Comparison of ENCODE assay signal across 27 cellular contexts in the genomic region with DNA sequence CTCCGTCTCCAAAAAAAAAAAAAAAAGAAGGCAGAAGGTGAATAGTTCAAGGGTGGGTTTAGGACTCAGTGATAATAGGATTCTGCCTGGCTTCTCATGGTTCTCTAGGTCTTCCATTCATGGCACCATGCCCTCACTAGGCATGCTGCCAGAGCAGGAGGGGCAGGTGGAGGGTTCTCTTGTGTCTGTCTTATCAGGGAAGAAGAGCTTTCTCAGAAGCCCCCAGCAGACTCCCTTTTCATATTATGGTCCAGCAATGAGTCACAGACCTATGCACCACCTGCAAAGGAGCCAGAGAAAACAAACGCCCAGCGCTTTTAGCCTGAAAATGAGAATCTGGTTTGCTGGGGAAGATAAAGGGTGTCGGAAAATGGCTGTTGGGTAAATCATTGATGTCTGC. TPM values are rescaled to one million over a fixed set of nuclear protein-coding genes. Genes with fewer than 3 reads are reported as not detected.
A peak's percentile ranks its signal among the peaks of the same experiment; 100 is the strongest.
DNase-seq lines count a peak whose midpoint lies in the region; ATAC-seq and TF ChIP-seq lines count a peak whose summit lies in the region.
"Had no signal": no experiment of that assay in that cellular context is flagged by ENCODE, and none has a peak within 500 bp of the region (broad histone marks: within the 10 kb centered on the region; RNA-seq: fewer than 3 reads in every experiment).

No MANE protein-coding gene starts in this region.

- ATAC-seq in activated naive CD8-positive, alpha-beta T cell treated with anti-CD3 and anti-CD28 coated beads, Interleukin-2, amount 10 ng/mL, durations not matched to agents 7 days and 5 days (ENCODE audit: low read depth): no peak
- ATAC-seq: activated naive CD8-positive, alpha-beta T cell treated with anti-CD3 and anti-CD28 coated beads, Interleukin-2, amount 50 U/mL, for 24 hours; GM12878; K562; PC-3; sciatic nerve had no signal

- H3K27me3 Mint-ChIP-seq in activated naive CD8-positive, alpha-beta T cell treated with anti-CD3 and anti-CD28 coated beads, Interleukin-2, amount 10 ng/mL, durations not matched to agents 7 days and 5 days: peaks cover 3% of the 10 kb centered on the region
- peaks cover 24% of the 10 kb centered on the region for H3K27me3 Mint-ChIP-seq in activated naive CD8-positive, alpha-beta T cell treated with anti-CD3 and anti-CD28 coated beads for 36 hours
- H3K27me3 Mint-ChIP-seq in activated T-helper 1 cell treated with anti-CD3 and anti-CD28 coated beads, Interleukin-12 subunit alpha, Interleukin-12 subunit beta, Interleukin-2, Interleukin-4 antibody, amounts not matched to agents 30 ng/mL and 10 ng/mL and 1 ng/mL, durations not matched to agents 14 hours and 24 hours and 36 hours (ENCODE audit: insufficient read depth): peaks cover 20% of the 10 kb centered on the region

- no peak overlapping the region for H3K27ac ChIP-seq in MM.1S (ENCODE audit: low read length)
- H3K27ac ChIP-seq: neural progenitor cell, thyroid gland had no signal

- no peaks in the 10 kb centered on the region for H3K27me3 ChIP-seq in MM.1S (replicated peaks; ENCODE audit: insufficient read depth, low read length)
- H3K27me3 ChIP-seq: neural progenitor cell, thyroid gland had no signal

- no peak overlapping the region for H3K4me3 ChIP-seq in lower leg skin (ENCODE audit: low read depth, poor library complexity, severe bottlenecking)
- H3K4me3 ChIP-seq in MM.1S (ENCODE audit: low read length): no peak overlapping the region
- H3K4me3 ChIP-seq: GM12878, K562, lung, neural progenitor cell, thyroid gland had no signal

- peaks cover 68% of the 10 kb centered on the region for H3K36me3 Mint-ChIP-seq in activated naive CD8-positive, alpha-beta T cell treated with anti-CD3 and anti-CD28 coated beads, Interleukin-2, amount 10 ng/mL, durations not matched to agents 7 days and 5 days
- H3K36me3 Mint-ChIP-seq in activated naive CD8-positive, alpha-beta T cell treated with anti-CD3 and anti-CD28 coated beads for 36 hours: no peaks in the 10 kb centered on the region
- H3K36me3 Mint-ChIP-seq in activated T-helper 1 cell treated with anti-CD3 and anti-CD28 coated beads, Interleukin-12 subunit alpha, Interleukin-12 subunit beta, Interleukin-2, Interleukin-4 antibody, amounts not matched to agents 30 ng/mL and 10 ng/mL and 1 ng/mL, durations not matched to agents 14 hours and 24 hours and 36 hours (ENCODE audit: low read depth): peaks cover 26% of the 10 kb centered on the region
- H3K36me3 Mint-ChIP-seq: neural progenitor cell had no signal

- no peak overlapping the region for H3K4me2 ChIP-seq in MM.1S (ENCODE audit: low read depth, low read length)
- H3K4me2 ChIP-seq: neural progenitor cell had no signal

- no peaks in the 10 kb centered on the region for H3K9me3 ChIP-seq in MM.1S (replicated peaks; ENCODE audit: insufficient read depth, low read length)
- H3K9me3 ChIP-seq: thyroid gland had no signal

- intact Hi-C loops in activated T-helper 1 cell treated with anti-CD3 and anti-CD28 coated beads, Interleukin-12 subunit alpha, Interleukin-12 subunit beta, Interleukin-2, Interleukin-4 antibody, amounts not matched to agents 30 ng/mL and 10 ng/mL and 1 ng/mL, durations not matched to agents 14 hours and 24 hours and 36 hours (cut with micrococcal nuclease): no loop called here
- intact Hi-C loops in lower leg skin (cut with DNase I; ENCODE audit: low total_unique reads): no loop called here

- peaks cover 61% of the 10 kb centered on the region for H3K4me1 ChIP-seq in MM.1S (ENCODE audit: low read length)

- H3K9me3 Mint-ChIP-seq in activated naive CD8-positive, alpha-beta T cell treated with anti-CD3 and anti-CD28 coated beads, Interleukin-2, amount 10 ng/mL, durations not matched to agents 7 days and 5 days: no peaks in the 10 kb centered on the region
- no peaks in the 10 kb centered on the region for H3K9me3 Mint-ChIP-seq in activated naive CD8-positive, alpha-beta T cell treated with anti-CD3 and anti-CD28 coated beads for 36 hours
- no peaks in the 10 kb centered on the region for H3K9me3 Mint-ChIP-seq in activated T-helper 1 cell treated with anti-CD3 and anti-CD28 coated beads, Interleukin-12 subunit alpha, Interleukin-12 subunit beta, Interleukin-2, Interleukin-4 antibody, amounts not matched to agents 30 ng/mL and 10 ng/mL and 1 ng/mL, durations not matched to agents 14 hours and 24 hours and 36 hours
- H3K9me3 Mint-ChIP-seq: activated naive CD8-positive, alpha-beta T cell treated with anti-CD3 and anti-CD28 coated beads, Interleukin-2, amount 50 U/mL, for 24 hours; neural progenitor cell; stimulated activated naive CD8-positive, alpha-beta T cell treated with anti-CD3 and anti-CD28 coated beads, Interleukin-15, Interleukin-2, amounts not matched to agents 100 ng/mL and 50 ng/mL, for 24 hours had no signal

- no peaks in the 10 kb centered on the region for H3K9me2 ChIP-seq in MM.1S (replicated peaks; ENCODE audit: insufficient read depth, low read length)

- TF ChIP-seq CTCF in lower leg skin (IDR thresholded peaks at IDR 0.05) (no peak), MM.1S (IDR thresholded peaks at IDR 0.05; ENCODE audit: low read length) (no peak)

- WGBS in lower leg skin, 2 donors: 83 to 93% methylated on average over 4 of the region's 4 CpGs

- no peaks in the 10 kb centered on the region for H3K36me3 ChIP-seq in MM.1S (replicated peaks; ENCODE audit: insufficient read depth, low read length)
- H3K36me3 ChIP-seq: neural progenitor cell, thyroid gland had no signal

- H2AFZ ChIP-seq in MM.1S (ENCODE audit: low read length): no peak overlapping the region
- H2AFZ ChIP-seq: neural progenitor cell had no signal

- H3F3A ChIP-seq in MM.1S (ENCODE audit: insufficient read depth, low read length): 0 out of 2 replicates have a peak, but pooled peaks cover 5% of the 10 kb centered on the region

- H3K4me1 Mint-ChIP-seq in activated naive CD8-positive, alpha-beta T cell treated with anti-CD3 and anti-CD28 coated beads, Interleukin-2, amount 10 ng/mL, durations not matched to agents 7 days and 5 days: peaks cover 74% of the 10 kb centered on the region
- H3K4me1 Mint-ChIP-seq in activated naive CD8-positive, alpha-beta T cell treated with anti-CD3 and anti-CD28 coated beads for 36 hours: peaks cover 32% of the 10 kb centered on the region
- H3K4me1 Mint-ChIP-seq in activated T-helper 1 cell treated with anti-CD3 and anti-CD28 coated beads, Interleukin-12 subunit alpha, Interleukin-12 subunit beta, Interleukin-2, Interleukin-4 antibody, amounts not matched to agents 30 ng/mL and 10 ng/mL and 1 ng/mL, durations not matched to agents 14 hours and 24 hours and 36 hours (ENCODE audit: low read depth): peaks cover 89% of the 10 kb centered on the region

- TF ChIP-seq POLR2A in lower leg skin (IDR thresholded peaks at IDR 0.05): no peak

- peak overlapping the region; percentile 94 for H3K4me3 Mint-ChIP-seq in activated naive CD8-positive, alpha-beta T cell treated with anti-CD3 and anti-CD28 coated beads, Interleukin-2, amount 10 ng/mL, durations not matched to agents 7 days and 5 days
- no peak overlapping the region for H3K4me3 Mint-ChIP-seq in activated naive CD8-positive, alpha-beta T cell treated with anti-CD3 and anti-CD28 coated beads for 36 hours
- peak overlapping the region; percentile 81 for H3K4me3 Mint-ChIP-seq in activated T-helper 1 cell treated with anti-CD3 and anti-CD28 coated beads, Interleukin-12 subunit alpha, Interleukin-12 subunit beta, Interleukin-2, Interleukin-4 antibody, amounts not matched to agents 30 ng/mL and 10 ng/mL and 1 ng/mL, durations not matched to agents 14 hours and 24 hours and 36 hours
- H3K4me3 Mint-ChIP-seq: activated naive CD8-positive, alpha-beta T cell treated with anti-CD3 and anti-CD28 coated beads, Interleukin-2, amount 50 U/mL, for 24 hours; neural progenitor cell; stimulated activated naive CD8-positive, alpha-beta T cell treated with anti-CD3 and anti-CD28 coated beads, Interleukin-15, Interleukin-2, amounts not matched to agents 100 ng/mL and 50 ng/mL, for 24 hours had no signal

- H3K79me2 ChIP-seq in MM.1S (ENCODE audit: low read length): peaks cover 17% of the 10 kb centered on the region; the same call in 1 of the 2 replicates

- no peaks in the 10 kb centered on the region for H4K20me1 ChIP-seq in MM.1S (ENCODE audit: insufficient read depth, low read length)

- peak overlapping the region; percentile 22 for H3K27ac Mint-ChIP-seq in activated naive CD8-positive, alpha-beta T cell treated with anti-CD3 and anti-CD28 coated beads, Interleukin-2, amount 10 ng/mL, durations not matched to agents 7 days and 5 days
- no peak overlapping the region for H3K27ac Mint-ChIP-seq in activated naive CD8-positive, alpha-beta T cell treated with anti-CD3 and anti-CD28 coated beads for 36 hours
- no peak overlapping the region for H3K27ac Mint-ChIP-seq in activated T-helper 1 cell treated with anti-CD3 and anti-CD28 coated beads, Interleukin-12 subunit alpha, Interleukin-12 subunit beta, Interleukin-2, Interleukin-4 antibody, amounts not matched to agents 30 ng/mL and 10 ng/mL and 1 ng/mL, durations not matched to agents 14 hours and 24 hours and 36 hours
- H3K27ac Mint-ChIP-seq: activated naive CD8-positive, alpha-beta T cell treated with anti-CD3 and anti-CD28 coated beads, Interleukin-2, amount 50 U/mL, for 24 hours; neural progenitor cell; stimulated activated naive CD8-positive, alpha-beta T cell treated with anti-CD3 and anti-CD28 coated beads, Interleukin-15, Interleukin-2, amounts not matched to agents 100 ng/mL and 50 ng/mL, for 24 hours had no signal

- no peak overlapping the region for H3K9ac ChIP-seq in MM.1S (ENCODE audit: low read length)
- H3K9ac ChIP-seq: neural progenitor cell had no signal

- POLR2A ChIA-PET in activated naive CD8-positive, alpha-beta T cell treated with anti-CD3 and anti-CD28 coated beads, Interleukin-2, amount 10 ng/mL, durations not matched to agents 7 days and 5 days (lab: Charles Lee): no interaction called here

- DNase-seq in activated naive CD8-positive, alpha-beta T cell treated with anti-CD3 and anti-CD28 coated beads, Interleukin-2, amount 10 ng/mL, durations not matched to agents 7 days and 5 days: no peak
- DNase-seq in activated naive CD8-positive, alpha-beta T cell treated with anti-CD3 and anti-CD28 coated beads for 36 hours: no peak
- DNase-seq in NCI-H1105 (lab: John Stamatoyannopoulos, UW): peak; percentile 6
- no peak for DNase-seq in activated T-helper 1 cell treated with anti-CD3 and anti-CD28 coated beads, Interleukin-12 subunit alpha, Interleukin-12 subunit beta, Interleukin-2, Interleukin-4 antibody, amounts not matched to agents 30 ng/mL and 10 ng/mL and 1 ng/mL, durations not matched to agents 14 hours and 24 hours and 36 hours (ENCODE audit: low spot score)
- DNase-seq in lower leg skin (ENCODE audit: low spot score in 2 of 2): no peak
- DNase-seq in MM.1S: no peak
- no peak for DNase-seq in NAMALWA (ENCODE audit: low spot score)
- DNase-seq: activated CD4-positive, CD25-positive, alpha-beta regulatory T cell treated with anti-CD3 and anti-CD28 coated beads, Interleukin-2, amount 50 U/mL, for 72 hours; activated naive CD8-positive, alpha-beta T cell treated with anti-CD3 and anti-CD28 coated beads, Interleukin-2, amount 50 U/mL, for 24 hours; DND-41; kidney; NCI-H1694; NCI-H446; PC-3; Right ventricle myocardium superior; thyroid gland had no signal

RNA-seq across cellular contexts. Expression of gene CCR2, which starts 3.0 kb away (rescaled TPM):
- total RNA-seq in activated naive CD8-positive, alpha-beta T cell treated with anti-CD3 and anti-CD28 coated beads, Interleukin-2, amount 10 ng/mL, durations not matched to agents 7 days and 5 days: 10 to 100 TPM; 52.5 to 53.0 TPM
- total RNA-seq in activated naive CD8-positive, alpha-beta T cell treated with anti-CD3 and anti-CD28 coated beads for 36 hours: under 1 TPM in 1 of 2 experiments, not detected in 1; 0.16 TPM
- total RNA-seq in activated T-helper 1 cell treated with anti-CD3 and anti-CD28 coated beads, Interleukin-12 subunit alpha, Interleukin-12 subunit beta, Interleukin-2, Interleukin-4 antibody, amounts not matched to agents 30 ng/mL and 10 ng/mL and 1 ng/mL, durations not matched to agents 14 hours and 24 hours and 36 hours: 20.6 and 21.0 TPM in 2 replicates
- total RNA-seq in lower leg skin: 1 to 10 TPM in 2 of 4 donors, under 1 TPM in 1, not detected in 1; 0.89 to 1.8 (median 1.3) TPM
- total RNA-seq: epithelial cell of proximal tubule, H4, HT1080, K562, MCF 10A, PC-3 had no signal

RNA-seq across cellular contexts. Expression of gene CCR5, which starts 13.8 kb away (rescaled TPM):
- total RNA-seq in activated naive CD8-positive, alpha-beta T cell treated with anti-CD3 and anti-CD28 coated beads, Interleukin-2, amount 10 ng/mL, durations not matched to agents 7 days and 5 days: 10 to 100 TPM; 39.6 to 44.3 TPM
- under 1 TPM; 0.08 to 0.21 TPM for total RNA-seq in activated naive CD8-positive, alpha-beta T cell treated with anti-CD3 and anti-CD28 coated beads for 36 hours
- 5.8 TPM in 2 replicates for total RNA-seq in activated T-helper 1 cell treated with anti-CD3 and anti-CD28 coated beads, Interleukin-12 subunit alpha, Interleukin-12 subunit beta, Interleukin-2, Interleukin-4 antibody, amounts not matched to agents 30 ng/mL and 10 ng/mL and 1 ng/mL, durations not matched to agents 14 hours and 24 hours and 36 hours
- total RNA-seq in lower leg skin: under 1 TPM in 3 of 4 donors, not detected in 1; 0.16 to 0.55 (median 0.20) TPM
- total RNA-seq: cerebellum, epithelial cell of proximal tubule, H4, HT1080, K562, MCF 10A, PC-3 had no signal

RNA-seq across cellular contexts. Expression of gene CCRL2, which starts 50.1 kb away (rescaled TPM):
- 10 to 100 TPM; 13.5 to 14.4 TPM for total RNA-seq in activated naive CD8-positive, alpha-beta T cell treated with anti-CD3 and anti-CD28 coated beads, Interleukin-2, amount 10 ng/mL, durations not matched to agents 7 days and 5 days
- total RNA-seq in activated naive CD8-positive, alpha-beta T cell treated with anti-CD3 and anti-CD28 coated beads for 36 hours: 1 to 10 TPM; 3.1 to 3.4 TPM
- total RNA-seq in activated T-helper 1 cell treated with anti-CD3 and anti-CD28 coated beads, Interleukin-12 subunit alpha, Interleukin-12 subunit beta, Interleukin-2, Interleukin-4 antibody, amounts not matched to agents 30 ng/mL and 10 ng/mL and 1 ng/mL, durations not matched to agents 14 hours and 24 hours and 36 hours: 2.2 and 3.9 TPM in 2 replicates
- total RNA-seq in lower leg skin: 1 to 10 TPM in 2 of 4 donors, under 1 TPM in 2; 0.32 to 1.2 (median 0.78) TPM
- total RNA-seq: epithelial cell of proximal tubule, MCF 10A had no signal
